ENCODE assay signal across 13 cellular contexts in genomic region chr10:3046210-3046779, GRCh38. TPM values are rescaled to one million over a fixed set of nuclear protein-coding genes. Genes with fewer than 3 reads are reported as not detected.
DNase-seq lines count a peak whose midpoint lies in the region; ATAC-seq, FAIRE-seq and TF ChIP-seq lines count a peak whose summit lies in the region.
"Had no signal": no experiment of that assay in that cellular context is flagged by ENCODE, and none has a peak within 500 bp of the region (broad histone marks: within the 10 kb centered on the region; RNA-seq: fewer than 3 reads in every experiment).

No MANE protein-coding gene starts in this region.

- no peaks in the 10 kb centered on the region for H3K27me3 Mint-ChIP-seq in astrocyte (ENCODE audit: low read depth, unreplicated experiment)

- H3K36me3 ChIP-seq in HUES6 (ENCODE audit: control insufficient read depth, insufficient read depth, low read length) (no peaks in the 10 kb centered on the region), astrocyte (ENCODE audit: insufficient read depth, low read length) (no peaks in the 10 kb centered on the region), HepG2 (replicated peaks in 1 of 2; ENCODE audit: control insufficient read depth in 1 of 2, insufficient read depth in 2 of 2, low read length in 2 of 2) (no peaks in the 10 kb centered on the region), thoracic aorta (no peaks in the 10 kb centered on the region), WERI-Rb-1 (no peaks in the 10 kb centered on the region)

- DNase-seq in astrocyte (ENCODE audit: low read depth): no peak
- no peak for DNase-seq in HepG2 (ENCODE audit: low spot score)
- no peak for DNase-seq in thoracic aorta (ENCODE audit: low spot score)
- no peak for DNase-seq in WERI-Rb-1
- no peak for DNase-seq in NCI-H187 treated with DMSO at 0.1 percent for 48 hours (lab: John Stamatoyannopoulos, UW)
- DNase-seq: activated naive CD8-positive, alpha-beta T cell treated with anti-CD3 and anti-CD28 coated beads, Interleukin-2, amount 50 U/mL, for 24 hours; DMS79 treated with DMSO at 0.1 percent for 48 hours; naive thymus-derived CD4-positive, alpha-beta T cell; NCI-H1048; T-helper 17 cell had no signal

- H2AFZ ChIP-seq in astrocyte (ENCODE audit: low read depth, low read length) (peak overlapping the region; percentile 20), HepG2 (ENCODE audit: low read length) (no peak overlapping the region)

- H3K27ac ChIP-seq in HUES6 (ENCODE audit: low read depth, low read length) (no peak overlapping the region), astrocyte (ENCODE audit: low read depth, low read length) (peak overlapping the region; percentile 89), HepG2 (ENCODE audit: extremely low read length, insufficient read depth, low read length) (no peak overlapping the region), thoracic aorta (peak overlapping the region; percentile 84 to 91), WERI-Rb-1 (no peak overlapping the region)

- H3K4me3 Mint-ChIP-seq in astrocyte (ENCODE audit: unreplicated experiment): no peak overlapping the region
- H3K4me3 Mint-ChIP-seq: activated naive CD8-positive, alpha-beta T cell treated with anti-CD3 and anti-CD28 coated beads, Interleukin-2, amount 50 U/mL, for 24 hours; naive thymus-derived CD4-positive, alpha-beta T cell; T-helper 17 cell had no signal

- no peak overlapping the region for H3K27ac Mint-ChIP-seq in astrocyte (ENCODE audit: unreplicated experiment)
- H3K27ac Mint-ChIP-seq: activated naive CD8-positive, alpha-beta T cell treated with anti-CD3 and anti-CD28 coated beads, Interleukin-2, amount 50 U/mL, for 24 hours; naive thymus-derived CD4-positive, alpha-beta T cell; T-helper 17 cell had no signal

- H3K27me3 ChIP-seq in HUES6 (ENCODE audit: control insufficient read depth, insufficient read depth, low read length) (no peaks in the 10 kb centered on the region), astrocyte (ENCODE audit: insufficient read depth, low read length) (no peaks in the 10 kb centered on the region), HepG2 (ENCODE audit: control insufficient read depth in 1 of 2, insufficient read depth in 2 of 2, low read length in 2 of 2) (no peaks in the 10 kb centered on the region; a peak in 2 of 5 replicates), thoracic aorta (replicated peaks; ENCODE audit: insufficient read depth) (no peaks in the 10 kb centered on the region), WERI-Rb-1 (ENCODE audit: insufficient read depth, low read depth, severe bottlenecking) (no peaks in the 10 kb centered on the region)

- H3K4me1 Mint-ChIP-seq in astrocyte (ENCODE audit: low read depth, unreplicated experiment): peaks cover 39% of the 10 kb centered on the region

- intact Hi-C loops in HepG2 (cut with micrococcal nuclease; ENCODE audit: unreplicated experiment): no loop called here

- H3K4me3 ChIP-seq in HUES6 (ENCODE audit: low read depth, low read length) (no peak overlapping the region), astrocyte (ENCODE audit: insufficient read depth, low read depth, low read length) (no peak overlapping the region), HepG2 (replicated peaks in 1 of 3; ENCODE audit: insufficient read depth in 1 of 3, low read depth in 2 of 3, low read length in 3 of 3) (peak overlapping the region in 1 of 3 experiments; percentile 19; a peak in 1 of 6 replicates), thoracic aorta (no peak overlapping the region), WERI-Rb-1 (ENCODE audit: low read depth, low read length) (no peak overlapping the region)

- H3K4me2 ChIP-seq in astrocyte (ENCODE audit: low read length) (peak overlapping the region; percentile 76), HepG2 (ENCODE audit: low read depth, low read length) (peak overlapping the region; percentile 29; the same call in 1 of the 2 replicates)

- CTCF ChIA-PET in HepG2 (lab: Yijun Ruan, JAX; ENCODE audit: low intra/inter-chr PET ratio, low total read pairs): no interaction called here

- H3K36me3 Mint-ChIP-seq in astrocyte (ENCODE audit: low read depth, unreplicated experiment): no peaks in the 10 kb centered on the region
- H3K36me3 Mint-ChIP-seq: naive thymus-derived CD4-positive, alpha-beta T cell had no signal

- no peak for TF ChIP-seq POLR2A in HepG2 (IDR thresholded peaks at IDR 0.05; ENCODE audit: insufficient read depth in 1 of 2, low read depth in 2 of 2, low read length in 2 of 2)

- ATAC-seq in HepG2 (no peak), thoracic aorta (ENCODE audit: insufficient number of reproducible peaks, low FRiP score, low read depth) (no peak), GM18519 (IDR thresholded peaks at IDR 0.05; ENCODE audit: low FRiP score, unreplicated experiment) (no peak)
- ATAC-seq: activated naive CD8-positive, alpha-beta T cell treated with anti-CD3 and anti-CD28 coated beads, Interleukin-2, amount 50 U/mL, for 24 hours; T-helper 17 cell had no signal

- H3K9me3 Mint-ChIP-seq in astrocyte (ENCODE audit: unreplicated experiment): peaks cover 2% of the 10 kb centered on the region
- H3K9me3 Mint-ChIP-seq: activated naive CD8-positive, alpha-beta T cell treated with anti-CD3 and anti-CD28 coated beads, Interleukin-2, amount 50 U/mL, for 24 hours had no signal

- FAIRE-seq in astrocyte (lab: Jason Lieb, UNC) (no peak), HepG2 (lab: Jason Lieb, UNC) (no peak)
- FAIRE-seq: GM18507 had no signal

- TF ChIP-seq EP300 in HepG2 (IDR thresholded peaks at IDR 0.05; ENCODE audit: low read depth in 2 of 2, low read length in 2 of 2) (no peak), HepG2 (CRISPR knock-in tag; IDR thresholded peaks at IDR 0.05; ENCODE audit: borderline replicate concordance) (no peak)

- BruUV-seq in HepG2 (replicated peaks; lab: Mats Ljungman, UMichigan): no TSS peak

- H3K4me1 ChIP-seq in HUES6 (ENCODE audit: control insufficient read depth, insufficient read depth, low read length): peaks cover 23% of the 10 kb centered on the region
- peaks cover 45% of the 10 kb centered on the region for H3K4me1 ChIP-seq in astrocyte (ENCODE audit: insufficient read depth, low read length)
- peaks cover 13% of the 10 kb centered on the region for H3K4me1 ChIP-seq in HepG2 (ENCODE audit: insufficient read depth, low read length)
- peaks cover 24 to 53% of the 10 kb centered on the region in 2 donors for H3K4me1 ChIP-seq in thoracic aorta (ENCODE audit: control insufficient read depth in 1 of 2, low read depth in 2 of 2)

- in situ Hi-C loops in HepG2 (cut with HindIII; ENCODE audit: extremely low pct_ligation_motif_present, low pct_unique_long_range_greater_than_20kb): loop anchor here (5.0 to 10.0 kb wide), 2 partner anchors 119 to 201 kb away; no protein-coding TSS in a partner anchor

- H4K20me1 ChIP-seq in astrocyte (ENCODE audit: insufficient read depth, low read length) (no peaks in the 10 kb centered on the region), HepG2 (ENCODE audit: insufficient read depth, low read length) (no peaks in the 10 kb centered on the region)

- TF ChIP-seq CTCF in astrocyte (IDR thresholded peaks at IDR 0.05; ENCODE audit: insufficient read depth, low read depth, low read length) (no peak), HepG2 (CRISPR knock-in tag; IDR thresholded peaks at IDR 0.05) (no peak), thoracic aorta (IDR thresholded peaks at IDR 0.05) (no peak), WERI-Rb-1 (IDR thresholded peaks at IDR 0.05; ENCODE audit: low read depth, low read length) (no peak)

- POLR2A ChIA-PET in HepG2 (lab: Yijun Ruan, JAX): no interaction called here

- no peaks in the 10 kb centered on the region for H3K79me2 ChIP-seq in astrocyte (ENCODE audit: insufficient read depth, low read length)
- no peaks in the 10 kb centered on the region for H3K79me2 ChIP-seq in HepG2 (ENCODE audit: insufficient read depth, low read length)

- no peak for TF ChIP-seq RAD21 in HepG2 (CRISPR knock-in tag; IDR thresholded peaks at IDR 0.05)

- H3K9ac ChIP-seq in HUES6 (ENCODE audit: low read length): peak overlapping the region; percentile 7
- H3K9ac ChIP-seq in astrocyte (ENCODE audit: low read length): peak overlapping the region; percentile 67
- no peak overlapping the region for H3K9ac ChIP-seq in HepG2 (ENCODE audit: insufficient read depth, low read depth, low read length)

- peaks cover 1% of the 10 kb centered on the region; the same call in 1 of the 2 replicates for H3K9me3 ChIP-seq in HUES6 (ENCODE audit: control insufficient read depth, insufficient read depth, low read depth, low read length)
- H3K9me3 ChIP-seq in astrocyte (ENCODE audit: insufficient read depth, low read depth, low read length): no peaks in the 10 kb centered on the region
- no peaks in the 10 kb centered on the region for H3K9me3 ChIP-seq in HepG2 (ENCODE audit: low read length)
- H3K9me3 ChIP-seq in thoracic aorta: no peaks in the 10 kb centered on the region
- H3K9me3 ChIP-seq in WERI-Rb-1 (ENCODE audit: severe bottlenecking): no peaks in the 10 kb centered on the region

- 22% methylated on average over 6 of the region's 6 CpGs for WGBS in HepG2 (ENCODE audit: low lambda C conversion rate)

RNA-seq across cellular contexts. Expression of gene PFKP, which starts 21.1 kb away (rescaled TPM):
- total RNA-seq in astrocyte (356 and 361 TPM in 2 replicates), HepG2 (2016; rRNA removed; fragmentation: Illumina TruSeq; extraction: Trizol) (0.80 and 1.3 TPM in 2 replicates), thoracic aorta (100 to 1,000 TPM in 1 of 2 donors, 10 to 100 TPM in 1; 91.4 to 153 TPM)
- total RNA-seq in HepG2 (2016; cell fraction: cytosol; rRNA removed; fragmentation: Illumina TruSeq; extraction: Trizol; ENCODE audit: low read depth): 0.26 and 0.51 TPM in 2 replicates
- total RNA-seq in HepG2 (2016; cell fraction: insoluble cytoplasmic fraction; rRNA removed; fragmentation: Illumina TruSeq; extraction: Trizol): 0.52 and 0.78 TPM in 2 replicates
- 0.72 and 1.1 TPM in 2 replicates for total RNA-seq in HepG2 (2016; cell fraction: membrane; rRNA removed; fragmentation: Illumina TruSeq; extraction: Trizol)
- total RNA-seq in HepG2 (2016; cell fraction: nucleus; rRNA removed; fragmentation: Illumina TruSeq; extraction: Trizol): 1.5 and 2.3 TPM in 2 replicates
- polyA plus RNA-seq in HepG2 (2011; rRNA removed): 1.9 and 2.4 TPM in 2 replicates
- polyA plus RNA-seq in HepG2 (2011; cell fraction: cytosol; rRNA removed): 1.1 and 2.1 TPM in 2 replicates
- 4.2 and 9.0 TPM in 2 replicates for polyA plus RNA-seq in HepG2 (2011; cell fraction: nucleus; rRNA removed)
- 1.1 and 1.3 TPM in 2 replicates for polyA plus RNA-seq in HepG2 (2012)
- polyA plus RNA-seq in HepG2 (2016; cell fraction: cytosol; fragmentation: Illumina TruSeq; extraction: Trizol; ENCODE audit: low read depth): 0.06 and 0.10 TPM in 2 replicates
- polyA plus RNA-seq in HepG2 (2016; cell fraction: insoluble cytoplasmic fraction; fragmentation: Illumina TruSeq; extraction: Trizol; ENCODE audit: low read depth): 0.36 and 0.66 TPM in 2 replicates
- 0.11 and 0.49 TPM in 2 replicates for polyA plus RNA-seq in HepG2 (2016; cell fraction: membrane; fragmentation: Illumina TruSeq; extraction: Trizol; ENCODE audit: low read depth)
- 0.51 and 1.1 TPM in 2 replicates for polyA plus RNA-seq in HepG2 (2016; cell fraction: nucleus; fragmentation: Illumina TruSeq; extraction: Trizol; ENCODE audit: insufficient read depth, low read depth)
- polyA minus RNA-seq in HepG2 (2011; rRNA and poly(A)+ RNA removed; ENCODE audit: low replicate concordance): 4.4 and 87.6 TPM in 2 replicates
- 2.4 and 2.7 TPM in 2 replicates for polyA minus RNA-seq in HepG2 (2011; cell fraction: cytosol; rRNA and poly(A)+ RNA removed)
- polyA minus RNA-seq in HepG2 (2011; cell fraction: nucleus; rRNA and poly(A)+ RNA removed): 1.5 and 3.5 TPM in 2 replicates

Comparison
In these comparisons a context has a peak if more than half of its experiments do, and no peak if none do; other contexts are left out.
1. H3K27ac ChIP-seq: peak in astrocyte (single experiment) and thoracic aorta (2 of 2); none in HUES6 (single experiment), HepG2 (single experiment) and WERI-Rb-1 (single experiment).
2. RNA of gene PFKP, which starts 21.1 kb away (total RNA-seq): 356 to 361 TPM in astrocyte and 91.4 to 153 TPM in thoracic aorta; 0.26 to 2.3 TPM in HepG2; every median in the first group is over 10 times any median in the second.